In the genomic region with DNA sequence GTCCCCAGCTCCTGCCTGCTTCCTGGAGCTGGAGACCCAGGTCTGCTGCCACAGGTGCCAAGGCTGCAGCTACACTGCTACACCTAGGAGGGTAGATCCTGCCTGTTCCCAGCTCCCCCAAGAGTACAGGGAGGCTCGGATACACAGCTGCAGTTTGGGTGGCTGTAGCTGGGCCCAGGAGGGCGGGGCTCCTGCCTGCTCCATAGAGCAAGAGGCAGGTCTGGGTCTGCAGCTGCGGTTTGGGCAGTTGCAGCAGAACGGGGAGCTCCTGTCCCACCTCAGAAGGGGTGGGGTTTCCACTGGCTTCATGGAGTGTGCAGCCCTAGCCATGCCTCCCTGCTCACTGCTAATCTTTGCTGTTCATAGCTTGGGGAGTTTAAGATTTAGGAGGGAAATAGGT, we compare ENCODE assay signal across 16 cellular contexts.
DNase-seq lines count a peak whose midpoint lies in the region; ATAC-seq and TF ChIP-seq lines count a peak whose summit lies in the region.
"Had no signal": no experiment of that assay in that cellular context is flagged by ENCODE, and none has a peak within 500 bp of the region (broad histone marks: within the 10 kb centered on the region; RNA-seq: fewer than 3 reads in every experiment).

No MANE protein-coding gene starts in this region.

- no peak overlapping the region for H2BK120ac ChIP-seq in mesenchymal stem cell (ENCODE audit: low read depth, low read length)

- H3K9ac ChIP-seq in endodermal cell (ENCODE audit: extremely low read depth, low read length, poor library complexity, severe bottlenecking) (no peak overlapping the region), mesenchymal stem cell (ENCODE audit: low read length) (no peak overlapping the region)
- H3K9ac ChIP-seq: BLaER1, KMS-11 had no signal

- no peak overlapping the region for H2BK15ac ChIP-seq in mesenchymal stem cell (ENCODE audit: low read depth, poor library complexity, severe bottlenecking)

- BruUV-seq in MCF 10A (replicated peaks; lab: Mats Ljungman, UMichigan): no TSS peak

- peak; percentile 7 for DNase-seq in MCF 10A (ENCODE audit: unreplicated experiment)
- no peak for DNase-seq in breast epithelium (ENCODE audit: low spot score in 2 of 2)
- peak; percentile 75 for DNase-seq in endodermal cell
- DNase-seq in mesenchymal stem cell: no peak
- peak; percentile 48 for DNase-seq in stomach
- DNase-seq in cerebellar nuclear complex (lab: John Stamatoyannopoulos, UW): no peak
- DNase-seq in activated naive CD4-positive, alpha-beta T cell treated with anti-CD3 and anti-CD28 coated beads, Interleukin-2, amount 50 U/mL, for 16 hours: no peak
- DNase-seq: 8988T, MG63, NCI-H1694 treated with DMSO at 0.1 percent for 48 hours, NCI-H446, NCI-H774, Right ventricle myocardium superior had no signal

- H3K27me3 ChIP-seq in breast epithelium: no peaks in the 10 kb centered on the region
- H3K27me3 ChIP-seq in endodermal cell (ENCODE audit: control insufficient read depth, insufficient read depth, low read length, poor library complexity, severe bottlenecking): no peaks in the 10 kb centered on the region
- H3K27me3 ChIP-seq in mesenchymal stem cell (ENCODE audit: control insufficient read depth in 1 of 2, insufficient read depth in 1 of 2, low read length in 2 of 2): no peaks in the 10 kb centered on the region
- H3K27me3 ChIP-seq in stomach: no peaks in the 10 kb centered on the region
- H3K27me3 ChIP-seq: BLaER1, MG63 had no signal

- no peaks in the 10 kb centered on the region for H3K36me3 ChIP-seq in breast epithelium
- H3K36me3 ChIP-seq in endodermal cell (ENCODE audit: control insufficient read depth, insufficient read depth, low read length): no peaks in the 10 kb centered on the region
- no peaks in the 10 kb centered on the region for H3K36me3 ChIP-seq in mesenchymal stem cell (ENCODE audit: control insufficient read depth in 1 of 2, insufficient read depth in 2 of 2, low read depth in 1 of 2, low read length in 2 of 2)
- H3K36me3 ChIP-seq in stomach: no peaks in the 10 kb centered on the region
- H3K36me3 ChIP-seq: BLaER1, MG63 had no signal

- H3K14ac ChIP-seq in mesenchymal stem cell (ENCODE audit: low read length in 2 of 2): no peak overlapping the region

- intact Hi-C loops in MCF 10A (cut with micrococcal nuclease) (no loop called here), breast epithelium (cut with DNase I; ENCODE audit: low total_unique reads) (no loop called here), stomach (cut with DNase I; ENCODE audit: low total_unique reads) (no loop called here)

- H3K27ac ChIP-seq in breast epithelium (no peak overlapping the region), endodermal cell (ENCODE audit: low read depth, low read length) (no peak overlapping the region), mesenchymal stem cell (ENCODE audit: low read length, poor library complexity, severe bottlenecking) (no peak overlapping the region), stomach (peak overlapping the region in 2 of 5 donors; percentile 14 to 29)
- H3K27ac ChIP-seq: BLaER1, KMS-11 had no signal

- H2BK5ac ChIP-seq in mesenchymal stem cell (ENCODE audit: low read depth, low read length, poor library complexity, severe bottlenecking): peak overlapping the region; percentile 24

- no peak overlapping the region for H3K23ac ChIP-seq in mesenchymal stem cell (ENCODE audit: low read length in 2 of 2)

- no peak overlapping the region for H2AFZ ChIP-seq in mesenchymal stem cell (ENCODE audit: low read depth, low read length)

- ATAC-seq in HG03039 (IDR thresholded peaks at IDR 0.05; ENCODE audit: unreplicated experiment): no peak

- H3K4me3 Mint-ChIP-seq in MCF 10A (ENCODE audit: unreplicated experiment): no peak overlapping the region
- no peak overlapping the region for H3K4me3 Mint-ChIP-seq in endodermal cell

- no peak for TF ChIP-seq EP300 in stomach (IDR thresholded peaks at IDR 0.05)

- H3K27ac Mint-ChIP-seq in MCF 10A (ENCODE audit: low read depth, unreplicated experiment) (no peak overlapping the region), endodermal cell (no peak overlapping the region)

- H3K9me3 Mint-ChIP-seq in MCF 10A (ENCODE audit: unreplicated experiment): no peaks in the 10 kb centered on the region
- peaks cover 2% of the 10 kb centered on the region for H3K9me3 Mint-ChIP-seq in endodermal cell

- H3K4me1 Mint-ChIP-seq in MCF 10A (ENCODE audit: insufficient read depth, unreplicated experiment) (peaks cover 5% of the 10 kb centered on the region), endodermal cell (no peaks in the 10 kb centered on the region)

- no peaks in the 10 kb centered on the region for H3K9me3 ChIP-seq in breast epithelium
- H3K9me3 ChIP-seq in endodermal cell (ENCODE audit: control insufficient read depth, low read length): peaks cover 25% of the 10 kb centered on the region
- no peaks in the 10 kb centered on the region for H3K9me3 ChIP-seq in mesenchymal stem cell (ENCODE audit: control insufficient read depth, low read length)
- no peaks in the 10 kb centered on the region for H3K9me3 ChIP-seq in stomach
- H3K9me3 ChIP-seq: MG63 had no signal

- no peak overlapping the region for H3K4me3 ChIP-seq in breast epithelium
- H3K4me3 ChIP-seq in endodermal cell (ENCODE audit: low read length): no peak overlapping the region
- no peak overlapping the region for H3K4me3 ChIP-seq in mesenchymal stem cell (ENCODE audit: insufficient read depth in 1 of 2, low read depth in 1 of 2, low read length in 2 of 2)
- H3K4me3 ChIP-seq in stomach: no peak overlapping the region
- H3K4me3 ChIP-seq: BLaER1, MG63 had no signal

- no peak overlapping the region for H3K18ac ChIP-seq in mesenchymal stem cell (ENCODE audit: low read depth in 1 of 2, low read length in 2 of 2)

- H2AK5ac ChIP-seq in mesenchymal stem cell (ENCODE audit: low read length, severe bottlenecking): no peak overlapping the region

- H3K4ac ChIP-seq in mesenchymal stem cell (ENCODE audit: low read depth in 1 of 2, low read length in 2 of 2): no peak overlapping the region

- no peak overlapping the region for H4K8ac ChIP-seq in mesenchymal stem cell (ENCODE audit: low read length)

- CTCF ChIA-PET in MCF 10A (lab: Yijun Ruan, JAX): interaction anchor here (0.6 kb wide), 1 partner anchor 153 kb away, joined by 5 read pairs; no protein-coding TSS in a partner anchor

- no peaks in the 10 kb centered on the region for H3K27me3 Mint-ChIP-seq in MCF 10A (ENCODE audit: insufficient read depth, unreplicated experiment)
- peaks cover 3% of the 10 kb centered on the region for H3K27me3 Mint-ChIP-seq in endodermal cell (ENCODE audit: insufficient read depth)

- no peak overlapping the region for H3K4me2 ChIP-seq in mesenchymal stem cell (ENCODE audit: low read length, poor library complexity, severe bottlenecking)
- H3K4me2 ChIP-seq: BLaER1, KMS-11 had no signal

- TF ChIP-seq CTCF in MCF 10A (IDR thresholded peaks at IDR 0.05; ENCODE audit: unreplicated experiment) (no peak), breast epithelium (IDR thresholded peaks at IDR 0.05) (no peak), endodermal cell (conservative IDR thresholded peaks at IDR 0.05) (no peak), stomach (IDR thresholded peaks at IDR 0.05) (no peak)

- no peak for TF ChIP-seq POLR2A in breast epithelium (IDR thresholded peaks at IDR 0.05)
- no peak for TF ChIP-seq POLR2A in stomach (IDR thresholded peaks at IDR 0.05)

- POLR2A ChIA-PET in MCF 10A (lab: Yijun Ruan, JAX): interaction anchor here (1.1 to 1.3 kb wide), 2 partner anchors 12 to 31 kb away, joined by 3 to 4 read pairs; no protein-coding TSS in a partner anchor

- H3K36me3 Mint-ChIP-seq in MCF 10A (ENCODE audit: insufficient read depth, unreplicated experiment): no peaks in the 10 kb centered on the region
- H3K36me3 Mint-ChIP-seq in endodermal cell (ENCODE audit: low read depth): no peaks in the 10 kb centered on the region

- no peak overlapping the region for H4K91ac ChIP-seq in mesenchymal stem cell (ENCODE audit: low read length)

- WGBS in endodermal cell (ENCODE audit: insufficient coverage in 1 of 2, insufficient read length in 1 of 2), 2 experiments: 82% methylated on average over 2 to 4 of the region's 4 CpGs
- 76% methylated on average over 4 of the region's 4 CpGs for WGBS in mesenchymal stem cell
- WGBS in stomach, 5 donors: 37 to 54% (median 40%) methylated on average over 2 to 4 of the region's 4 CpGs

- no peak overlapping the region for H2BK12ac ChIP-seq in mesenchymal stem cell (ENCODE audit: low read length in 2 of 2)

- H3K79me1 ChIP-seq in mesenchymal stem cell (replicated peaks; ENCODE audit: low read length, poor library complexity, severe bottlenecking): no peaks in the 10 kb centered on the region

- H3K4me1 ChIP-seq in breast epithelium (no peaks in the 10 kb centered on the region), endodermal cell (ENCODE audit: control insufficient read depth, insufficient read depth, low read length) (no peaks in the 10 kb centered on the region), mesenchymal stem cell (ENCODE audit: control insufficient read depth, insufficient read depth, low read depth, low read length) (peaks cover 4% of the 10 kb centered on the region), stomach (peaks cover 6 to 27% (median 13%) of the 10 kb centered on the region in 4 donors)

Comparison
In these comparisons a context has a peak if more than half of its experiments do, and no peak if none do; other contexts are left out.
1. DNase-seq: peak in MCF 10A (single experiment), endodermal cell (single experiment) and stomach (single experiment); none in breast epithelium (0 of 2), mesenchymal stem cell (single experiment), cerebellar nuclear complex (0 of 2) and activated naive CD4-positive, alpha-beta T cell treated with anti-CD3 and anti-CD28 coated beads, Interleukin-2, amount 50 U/mL, for 16 hours (single experiment).